In genomic region chr5:31156761-31157160, GRCh38 we compare ENCODE assay signal across 25 cellular contexts. TPM values are rescaled to one million over a fixed set of nuclear protein-coding genes. Genes with fewer than 3 reads are reported as not detected.
DNase-seq lines count a peak whose midpoint lies in the region; ATAC-seq lines count a peak whose summit lies in the region.
"Had no signal": no experiment of that assay in that cellular context is flagged by ENCODE, and none has a peak within 500 bp of the region (broad histone marks: within the 10 kb centered on the region; RNA-seq: fewer than 3 reads in every experiment).

No MANE protein-coding gene starts in this region.

- H3K36me3 Mint-ChIP-seq in activated naive CD4-positive, alpha-beta T cell treated with anti-CD3 and anti-CD28 coated beads, Interleukin-2, amount 50 U/mL, for 72 hours: no peaks in the 10 kb centered on the region
- H3K36me3 Mint-ChIP-seq: CD14-positive monocyte; CD4-positive, alpha-beta memory T cell; CD4-positive, CD25-positive, alpha-beta regulatory T cell; CD8-positive, alpha-beta memory T cell had no signal

- DNase-seq in globus pallidus (ENCODE audit: low spot score): peak; percentile 60
- DNase-seq in midbrain (lab: John Stamatoyannopoulos, UW): peak; percentile 18
- DNase-seq in pons (ENCODE audit: low spot score): peak; percentile 87
- no peak for DNase-seq in substantia nigra (lab: John Stamatoyannopoulos, UW)
- no peak for DNase-seq in activated naive CD4-positive, alpha-beta T cell treated with anti-CD3 and anti-CD28 coated beads, Interleukin-2, amount 50 U/mL, for 72 hours (ENCODE audit: low spot score in 2 of 2)
- no peak for DNase-seq in EL
- no peak for DNase-seq in SW 1271 (lab: John Stamatoyannopoulos, UW)
- DNase-seq: BE2C; C1 segment of cervical spinal cord; CD4-positive, alpha-beta memory T cell; CD4-positive, CD25-positive, alpha-beta regulatory T cell; CD8-positive, alpha-beta memory T cell; COR-L47; DMS 273 treated with DMSO at 0.1 percent for 48 hours; DMS153; DMS53; DMS79; DND-41; GF-D8 had no signal

- H3K27ac ChIP-seq in substantia nigra (ENCODE audit: low read depth, low read length, poor library complexity, severe bottlenecking): peak overlapping the region; percentile 18
- H3K27ac ChIP-seq: 22Rv1, A549, BLaER1 had no signal

- H3K27ac Mint-ChIP-seq in activated naive CD4-positive, alpha-beta T cell treated with anti-CD3 and anti-CD28 coated beads, Interleukin-2, amount 50 U/mL, for 72 hours: no peak overlapping the region
- H3K27ac Mint-ChIP-seq: CD14-positive monocyte; CD4-positive, alpha-beta memory T cell; CD4-positive, CD25-positive, alpha-beta regulatory T cell; CD8-positive, alpha-beta memory T cell had no signal

- peaks cover 4% of the 10 kb centered on the region in 2 donors for H3K9me3 Mint-ChIP-seq in activated naive CD4-positive, alpha-beta T cell treated with anti-CD3 and anti-CD28 coated beads, Interleukin-2, amount 50 U/mL, for 72 hours

- ATAC-seq in activated naive CD4-positive, alpha-beta T cell treated with anti-CD3 and anti-CD28 coated beads, Interleukin-2, amount 50 U/mL, for 72 hours: no peak
- ATAC-seq in HG03460 (IDR thresholded peaks at IDR 0.05; ENCODE audit: unreplicated experiment): no peak
- ATAC-seq: A549 had no signal

RNA-seq across cellular contexts. Expression of gene CDH6, which starts 36.7 kb away (rescaled TPM):
- total RNA-seq in activated naive CD4-positive, alpha-beta T cell treated with anti-CD3 and anti-CD28 coated beads, Interleukin-2, amount 50 U/mL, for 72 hours: not detected
- total RNA-seq: A172; CD4-positive, alpha-beta memory T cell; CD4-positive, CD25-positive, alpha-beta regulatory T cell; CD8-positive, alpha-beta memory T cell had no signal

Comparison
In these comparisons a context has a peak if more than half of its experiments do, and no peak if none do; other contexts are left out.
1. DNase-seq: peak in globus pallidus (single experiment), midbrain (single experiment) and pons (single experiment); none in substantia nigra (0 of 49), activated naive CD4-positive, alpha-beta T cell treated with anti-CD3 and anti-CD28 coated beads, Interleukin-2, amount 50 U/mL, for 72 hours (0 of 2), EL (single experiment) and SW 1271 (0 of 2).